Comparison of ENCODE assay signal across 11 cellular contexts in the genomic region with DNA sequence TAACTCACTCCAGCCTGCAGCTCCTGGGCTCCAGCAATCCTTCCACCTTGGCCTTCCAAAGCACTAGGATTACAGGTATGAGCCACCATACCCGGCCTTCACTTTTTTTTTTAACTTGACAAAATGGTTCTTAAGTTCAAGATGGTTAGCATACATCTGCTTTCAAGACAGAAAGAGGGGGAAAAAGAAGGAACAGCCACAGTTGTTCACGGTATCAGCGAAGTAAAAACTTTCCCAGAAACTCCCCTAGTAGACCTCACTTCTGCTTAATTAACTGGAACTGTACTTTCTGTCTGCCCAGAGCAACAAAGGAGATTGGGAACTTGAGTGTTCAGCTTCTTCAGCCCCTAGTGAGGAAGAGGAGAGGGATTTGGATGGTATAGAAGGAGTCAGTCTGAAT.
DNase-seq lines count a peak whose midpoint lies in the region; ATAC-seq and TF ChIP-seq lines count a peak whose summit lies in the region.
"Had no signal": no experiment of that assay in that cellular context is flagged by ENCODE, and none has a peak within 500 bp of the region (broad histone marks: within the 10 kb centered on the region; RNA-seq: fewer than 3 reads in every experiment).

No MANE protein-coding gene starts in this region.

- WGBS in GM23248 (ENCODE audit: low coverage in 1 of 2, low lambda C conversion rate in 2 of 2, missing lambda C conversion rate in 2 of 2), 2 experiments, result 96 to 100% methylated on average over 3 of the region's 3 CpGs
- WGBS in esophagus muscularis mucosa, result 80% methylated on average over 3 of the region's 3 CpGs

- H3K27me3 ChIP-seq in GM23248 (replicated peaks; ENCODE audit: insufficient read depth) (no peaks in the 10 kb centered on the region), Peyer's patch (no peaks in the 10 kb centered on the region), esophagus muscularis mucosa (no peaks in the 10 kb centered on the region), skeletal muscle satellite cell (ENCODE audit: control insufficient read depth, insufficient read depth, low read length) (no peaks in the 10 kb centered on the region)
- H3K27me3 ChIP-seq: left lung had no signal

- intact Hi-C loops in esophagus muscularis mucosa (cut with DNase I), result no loop called here

- H3K27ac Mint-ChIP-seq in activated CD8-positive, alpha-beta memory T cell treated with anti-CD3 and anti-CD28 coated beads, Interleukin-2, amount 10 ng/mL, durations not matched to agents 7 days and 5 days, result no peak overlapping the region

- CTCF ChIA-PET in activated CD8-positive, alpha-beta memory T cell treated with anti-CD3 and anti-CD28 coated beads, Interleukin-2, amount 10 ng/mL, durations not matched to agents 7 days and 5 days (lab: Charles Lee), result interaction anchor here (1.2 to 1.7 kb wide), 3 partner anchors 9 to 18 kb away, joined by 3 to 4 read pairs (median 3); no protein-coding TSS in a partner anchor

- no peaks in the 10 kb centered on the region for H3K79me2 ChIP-seq in GM23248 (ENCODE audit: insufficient read depth)

- TF ChIP-seq POLR2A in Peyer's patch (IDR thresholded peaks at IDR 0.05) (no peak), esophagus muscularis mucosa (IDR thresholded peaks at IDR 0.05; ENCODE audit: low read depth) (no peak)

- no peaks in the 10 kb centered on the region for H3K9me2 ChIP-seq in GM23248 (ENCODE audit: insufficient read depth)

- peaks cover 29% of the 10 kb centered on the region for H3K4me1 ChIP-seq in GM23248 (ENCODE audit: insufficient read depth)
- H3K4me1 ChIP-seq in Peyer's patch, result peaks cover 0 to 25% (median 8%) of the 10 kb centered on the region in 4 donors
- H3K4me1 ChIP-seq in esophagus muscularis mucosa, result peaks cover 21 to 30% (median 26%) of the 10 kb centered on the region in 4 donors
- H3K4me1 ChIP-seq in skeletal muscle satellite cell (ENCODE audit: control insufficient read depth, insufficient read depth, low read length), result peaks cover 44% of the 10 kb centered on the region

- peaks cover 23% of the 10 kb centered on the region for H3K4me1 Mint-ChIP-seq in activated CD8-positive, alpha-beta memory T cell treated with anti-CD3 and anti-CD28 coated beads, Interleukin-2, amount 10 ng/mL, durations not matched to agents 7 days and 5 days

- peak overlapping the region; percentile 56; the same call in 1 of the 2 replicates for H2AFZ ChIP-seq in GM23248

- no peaks in the 10 kb centered on the region for H3K36me3 ChIP-seq in GM23248 (ENCODE audit: low read depth)
- H3K36me3 ChIP-seq in Peyer's patch, result no peaks in the 10 kb centered on the region
- H3K36me3 ChIP-seq in esophagus muscularis mucosa, result no peaks in the 10 kb centered on the region
- no peaks in the 10 kb centered on the region for H3K36me3 ChIP-seq in skeletal muscle satellite cell (ENCODE audit: insufficient read depth, low read length)
- H3K36me3 ChIP-seq: left lung had no signal

- no peak overlapping the region for H3K4me3 ChIP-seq in GM23248
- H3K4me3 ChIP-seq in Peyer's patch, result no peak overlapping the region
- no peak overlapping the region for H3K4me3 ChIP-seq in esophagus muscularis mucosa
- no peak overlapping the region for H3K4me3 ChIP-seq in skeletal muscle satellite cell (ENCODE audit: low read length)
- H3K4me3 ChIP-seq: left lung had no signal

- peaks cover 2% of the 10 kb centered on the region for H3K36me3 Mint-ChIP-seq in activated CD8-positive, alpha-beta memory T cell treated with anti-CD3 and anti-CD28 coated beads, Interleukin-2, amount 10 ng/mL, durations not matched to agents 7 days and 5 days
- H3K36me3 Mint-ChIP-seq: brain had no signal

- H3F3A ChIP-seq in GM23248 (ENCODE audit: insufficient read depth), result peaks cover 38% of the 10 kb centered on the region

- no peaks in the 10 kb centered on the region for H3K9me3 Mint-ChIP-seq in activated CD8-positive, alpha-beta memory T cell treated with anti-CD3 and anti-CD28 coated beads, Interleukin-2, amount 10 ng/mL, durations not matched to agents 7 days and 5 days (ENCODE audit: low read depth)

- H3K9me3 ChIP-seq in GM23248 (ENCODE audit: low read depth) (no peaks in the 10 kb centered on the region), Peyer's patch (no peaks in the 10 kb centered on the region), esophagus muscularis mucosa (no peaks in the 10 kb centered on the region), skeletal muscle satellite cell (replicated peaks; ENCODE audit: low read length) (no peaks in the 10 kb centered on the region)
- H3K9me3 ChIP-seq: left lung had no signal

- no peak for DNase-seq in GM23248
- no peak for DNase-seq in Peyer's patch
- DNase-seq in esophagus muscularis mucosa (ENCODE audit: extremely low spot score), result no peak
- DNase-seq in ACHN, result no peak
- no peak for DNase-seq in activated CD8-positive, alpha-beta memory T cell treated with anti-CD3 and anti-CD28 coated beads, Interleukin-2, amount 10 ng/mL, durations not matched to agents 7 days and 5 days
- DNase-seq in RKO (ENCODE audit: low spot score), result no peak
- DNase-seq: left lung, NCI-H510A had no signal

- H3K4me2 ChIP-seq in GM23248 (ENCODE audit: unreplicated experiment) (peak overlapping the region; percentile 56), skeletal muscle satellite cell (ENCODE audit: low read length) (no peak overlapping the region)

- peak overlapping the region; percentile 91 for H3K27ac ChIP-seq in GM23248
- H3K27ac ChIP-seq in Peyer's patch, result peak overlapping the region; percentile 29 to 71 (median 50)
- H3K27ac ChIP-seq in esophagus muscularis mucosa (replicated peaks in 1 of 4), result peak overlapping the region; percentile 77 to 85 (median 81)

- H4K20me1 ChIP-seq in GM23248 (ENCODE audit: insufficient read depth), result no peaks in the 10 kb centered on the region

- peaks cover 55% of the 10 kb centered on the region for H3K27me3 Mint-ChIP-seq in activated CD8-positive, alpha-beta memory T cell treated with anti-CD3 and anti-CD28 coated beads, Interleukin-2, amount 10 ng/mL, durations not matched to agents 7 days and 5 days

- in situ Hi-C loops in GM23248 (cut with MboI) (no loop called here), ACHN (cut with HindIII; ENCODE audit: low pct_ligation_motif_present, low pct_unique_long_range_greater_than_20kb, low sequenced_read_pairs) (no loop called here)

- TF ChIP-seq EP300 in esophagus muscularis mucosa (IDR thresholded peaks at IDR 0.05), result no peak

- H3K4me3 Mint-ChIP-seq in activated CD8-positive, alpha-beta memory T cell treated with anti-CD3 and anti-CD28 coated beads, Interleukin-2, amount 10 ng/mL, durations not matched to agents 7 days and 5 days, result no peak overlapping the region
- H3K4me3 Mint-ChIP-seq: brain had no signal

- ATAC-seq in activated CD8-positive, alpha-beta memory T cell treated with anti-CD3 and anti-CD28 coated beads, Interleukin-2, amount 10 ng/mL, durations not matched to agents 7 days and 5 days, result no peak
- ATAC-seq in GM18907 (IDR thresholded peaks at IDR 0.05; ENCODE audit: unreplicated experiment), result no peak

- H3K9ac ChIP-seq in GM23248, result peak overlapping the region; percentile 64; the same call in 1 of the 2 replicates
- peak overlapping the region; percentile 70 for H3K9ac ChIP-seq in skeletal muscle satellite cell (ENCODE audit: low read depth, low read length)

- TF ChIP-seq CTCF in Peyer's patch (IDR thresholded peaks at IDR 0.05), result no peak
- TF ChIP-seq CTCF in esophagus muscularis mucosa (IDR thresholded peaks at IDR 0.05), result no peak
